7 cellular contexts compared by ENCODE assay signal in genomic region chr2:19363474-19363778, GRCh38. TPM values are rescaled to one million over a fixed set of nuclear protein-coding genes. Genes with fewer than 3 reads are reported as not detected.
DNase-seq lines count a peak whose midpoint lies in the region; ATAC-seq, FAIRE-seq and TF ChIP-seq lines count a peak whose summit lies in the region.

No MANE protein-coding gene starts in this region.

- H3K9me3 ChIP-seq in HEK293 (ENCODE audit: control insufficient read depth, insufficient read depth, low read depth, low read length) (no peaks in the 10 kb centered on the region), iPS-18a (ENCODE audit: control insufficient read depth, low read depth, low read length) (no peaks in the 10 kb centered on the region), spleen (no peaks in the 10 kb centered on the region)

- H3K9ac ChIP-seq in iPS-18a (ENCODE audit: low read length) = no peak overlapping the region

- H3K4me1 Mint-ChIP-seq in activated T-helper 1 cell treated with anti-CD3 and anti-CD28 coated beads, Interleukin-12 subunit alpha, Interleukin-12 subunit beta, Interleukin-2, Interleukin-4 antibody, amounts not matched to agents 30 ng/mL and 10 ng/mL and 1 ng/mL, durations not matched to agents 14 hours and 24 hours and 36 hours (ENCODE audit: low read depth) = peaks cover 23% of the 10 kb centered on the region

- no peak for FAIRE-seq in HTR-8/SVneo (lab: Jason Lieb, UNC)

- no peak for TF ChIP-seq POLR2A in spleen (IDR thresholded peaks at IDR 0.05)

- WGBS in spleen, 5 donors = 6 to 9% (median 7%) methylated on average over 20 of the region's 20 CpGs

- H3K27ac Mint-ChIP-seq in activated T-helper 1 cell treated with anti-CD3 and anti-CD28 coated beads, Interleukin-12 subunit alpha, Interleukin-12 subunit beta, Interleukin-2, Interleukin-4 antibody, amounts not matched to agents 30 ng/mL and 10 ng/mL and 1 ng/mL, durations not matched to agents 14 hours and 24 hours and 36 hours = peak overlapping the region; percentile 4

- POLR2A ChIA-PET in HEK293 (lab: Yijun Ruan, JAX) = no interaction called here

- no peaks in the 10 kb centered on the region for H3K36me3 Mint-ChIP-seq in activated T-helper 1 cell treated with anti-CD3 and anti-CD28 coated beads, Interleukin-12 subunit alpha, Interleukin-12 subunit beta, Interleukin-2, Interleukin-4 antibody, amounts not matched to agents 30 ng/mL and 10 ng/mL and 1 ng/mL, durations not matched to agents 14 hours and 24 hours and 36 hours (ENCODE audit: low read depth)

- no peak for DNase-seq in activated T-helper 1 cell treated with anti-CD3 and anti-CD28 coated beads, Interleukin-12 subunit alpha, Interleukin-12 subunit beta, Interleukin-2, Interleukin-4 antibody, amounts not matched to agents 30 ng/mL and 10 ng/mL and 1 ng/mL, durations not matched to agents 14 hours and 24 hours and 36 hours (ENCODE audit: low spot score)
- peak; percentile 69 for DNase-seq in spleen
- DNase-seq in HTR-8/SVneo (ENCODE audit: insufficient read length, low spot score) = no peak

- peaks cover 85% of the 10 kb centered on the region for H3K27me3 ChIP-seq in iPS-18a (ENCODE audit: control insufficient read depth, insufficient read depth, low read length)
- peaks cover 0 to 71% (median 44%) of the 10 kb centered on the region in 7 donors for H3K27me3 ChIP-seq in spleen (replicated peaks in 1 of 7)

- H3K27ac ChIP-seq in HEK293 (ENCODE audit: extremely low read depth, low read depth, low read length) (peak overlapping the region; percentile 11; the same call in 1 of the 2 replicates), iPS-18a (ENCODE audit: low read length) (no peak overlapping the region), spleen (no peak overlapping the region)

- CTCF ChIA-PET in HEK293 (lab: Yijun Ruan, JAX) = interaction anchor here (0.6 to 1.6 kb wide), 15 partner anchors 14 to 944 kb away, joined by 3 to 7 read pairs (median 4); no protein-coding TSS in a partner anchor

- peaks cover 95% of the 10 kb centered on the region for H3K27me3 Mint-ChIP-seq in activated T-helper 1 cell treated with anti-CD3 and anti-CD28 coated beads, Interleukin-12 subunit alpha, Interleukin-12 subunit beta, Interleukin-2, Interleukin-4 antibody, amounts not matched to agents 30 ng/mL and 10 ng/mL and 1 ng/mL, durations not matched to agents 14 hours and 24 hours and 36 hours (ENCODE audit: insufficient read depth)

- ATAC-seq in HG03108 (IDR thresholded peaks at IDR 0.05; ENCODE audit: unreplicated experiment) (no peak), GM19452 (IDR thresholded peaks at IDR 0.05; ENCODE audit: unreplicated experiment) (no peak)

- peak overlapping the region; percentile 90 for H3K4me3 Mint-ChIP-seq in activated T-helper 1 cell treated with anti-CD3 and anti-CD28 coated beads, Interleukin-12 subunit alpha, Interleukin-12 subunit beta, Interleukin-2, Interleukin-4 antibody, amounts not matched to agents 30 ng/mL and 10 ng/mL and 1 ng/mL, durations not matched to agents 14 hours and 24 hours and 36 hours

- H3K4me1 ChIP-seq in HEK293 (ENCODE audit: control insufficient read depth, insufficient read depth, low read length) (peaks cover 12% of the 10 kb centered on the region), iPS-18a (ENCODE audit: control insufficient read depth, low read depth, low read length) (peaks cover 15% of the 10 kb centered on the region), spleen (peaks cover 0 to 44% (median 31%) of the 10 kb centered on the region in 6 donors)

- H3K9me3 Mint-ChIP-seq in activated T-helper 1 cell treated with anti-CD3 and anti-CD28 coated beads, Interleukin-12 subunit alpha, Interleukin-12 subunit beta, Interleukin-2, Interleukin-4 antibody, amounts not matched to agents 30 ng/mL and 10 ng/mL and 1 ng/mL, durations not matched to agents 14 hours and 24 hours and 36 hours = no peaks in the 10 kb centered on the region

- TF ChIP-seq CTCF in HEK293 (tag by site-specific recombination; IDR thresholded peaks at IDR 0.05) (no peak), spleen (IDR thresholded peaks at IDR 0.05 in 8 of 11, conservative IDR thresholded peaks at IDR 0.05 in 3 of 11) (no peak)

- H3K4me3 ChIP-seq in HEK293 (ENCODE audit: low read depth, low read length) (peak overlapping the region; percentile 44), iPS-18a (ENCODE audit: low read length) (peak overlapping the region; percentile 46), spleen (peak overlapping the region in 7 of 8 donors; percentile 53 to 78 (median 58))

- intact Hi-C loops in activated T-helper 1 cell treated with anti-CD3 and anti-CD28 coated beads, Interleukin-12 subunit alpha, Interleukin-12 subunit beta, Interleukin-2, Interleukin-4 antibody, amounts not matched to agents 30 ng/mL and 10 ng/mL and 1 ng/mL, durations not matched to agents 14 hours and 24 hours and 36 hours (cut with micrococcal nuclease) = loop anchor here (1.0 to 5.0 kb wide), 5 partner anchors 499 to 1459 kb away; partner anchors contain the start of genes LAPTM4A and LDAH
- intact Hi-C loops in spleen (cut with DNase I; ENCODE audit: low total_unique reads) = loop anchor here (5.0 to 10.0 kb wide), 2 partner anchors 611 to 849 kb away; no protein-coding TSS in a partner anchor

- no peaks in the 10 kb centered on the region for H3K36me3 ChIP-seq in HEK293 (ENCODE audit: control insufficient read depth in 2 of 2, insufficient read depth in 1 of 2, low read length in 2 of 2)
- no peaks in the 10 kb centered on the region for H3K36me3 ChIP-seq in iPS-18a (ENCODE audit: control insufficient read depth, low read depth, low read length)
- no peaks in the 10 kb centered on the region for H3K36me3 ChIP-seq in spleen

TF ChIP-seq in HEK293, 187 proteins besides CTCF, POLR2A, EP300 and RAD21:
- TF ChIP-seq, protein P1, sequence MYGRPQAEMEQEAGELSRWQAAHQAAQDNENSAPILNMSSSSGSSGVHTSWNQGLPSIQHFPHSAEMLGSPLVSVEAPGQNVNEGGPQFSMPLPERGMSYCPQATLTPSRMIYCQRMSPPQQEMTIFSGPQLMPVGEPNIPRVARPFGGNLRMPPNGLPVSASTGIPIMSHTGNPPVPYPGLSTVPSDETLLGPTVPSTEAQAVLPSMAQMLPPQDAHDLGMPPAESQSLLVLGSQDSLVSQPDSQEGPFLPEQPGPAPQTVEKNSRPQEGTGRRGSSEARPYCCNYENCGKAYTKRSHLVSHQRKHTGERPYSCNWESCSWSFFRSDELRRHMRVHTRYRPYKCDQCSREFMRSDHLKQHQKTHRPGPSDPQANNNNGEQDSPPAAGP (tag by site-specific recombination; IDR thresholded peaks at IDR 0.05) = no peak
- TF ChIP-seq, protein P2, sequence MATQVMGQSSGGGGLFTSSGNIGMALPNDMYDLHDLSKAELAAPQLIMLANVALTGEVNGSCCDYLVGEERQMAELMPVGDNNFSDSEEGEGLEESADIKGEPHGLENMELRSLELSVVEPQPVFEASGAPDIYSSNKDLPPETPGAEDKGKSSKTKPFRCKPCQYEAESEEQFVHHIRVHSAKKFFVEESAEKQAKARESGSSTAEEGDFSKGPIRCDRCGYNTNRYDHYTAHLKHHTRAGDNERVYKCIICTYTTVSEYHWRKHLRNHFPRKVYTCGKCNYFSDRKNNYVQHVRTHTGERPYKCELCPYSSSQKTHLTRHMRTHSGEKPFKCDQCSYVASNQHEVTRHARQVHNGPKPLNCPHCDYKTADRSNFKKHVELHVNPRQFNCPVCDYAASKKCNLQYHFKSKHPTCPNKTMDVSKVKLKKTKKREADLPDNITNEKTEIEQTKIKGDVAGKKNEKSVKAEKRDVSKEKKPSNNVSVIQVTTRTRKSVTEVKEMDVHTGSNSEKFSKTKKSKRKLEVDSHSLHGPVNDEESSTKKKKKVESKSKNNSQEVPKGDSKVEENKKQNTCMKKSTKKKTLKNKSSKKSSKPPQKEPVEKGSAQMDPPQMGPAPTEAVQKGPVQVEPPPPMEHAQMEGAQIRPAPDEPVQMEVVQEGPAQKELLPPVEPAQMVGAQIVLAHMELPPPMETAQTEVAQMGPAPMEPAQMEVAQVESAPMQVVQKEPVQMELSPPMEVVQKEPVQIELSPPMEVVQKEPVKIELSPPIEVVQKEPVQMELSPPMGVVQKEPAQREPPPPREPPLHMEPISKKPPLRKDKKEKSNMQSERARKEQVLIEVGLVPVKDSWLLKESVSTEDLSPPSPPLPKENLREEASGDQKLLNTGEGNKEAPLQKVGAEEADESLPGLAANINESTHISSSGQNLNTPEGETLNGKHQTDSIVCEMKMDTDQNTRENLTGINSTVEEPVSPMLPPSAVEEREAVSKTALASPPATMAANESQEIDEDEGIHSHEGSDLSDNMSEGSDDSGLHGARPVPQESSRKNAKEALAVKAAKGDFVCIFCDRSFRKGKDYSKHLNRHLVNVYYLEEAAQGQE (tag by site-specific recombination; IDR thresholded peaks at IDR 0.05) = no peak
- TF ChIP-seq EGR2 (tag by site-specific recombination; IDR thresholded peaks at IDR 0.05; ENCODE audit: low read depth) = no peak
- no peak for TF ChIP-seq ZNF354C (tag by site-specific recombination; IDR thresholded peaks at IDR 0.05; ENCODE audit: borderline replicate concordance, low read depth)
- TF ChIP-seq ZBTB20 (tag by site-specific recombination; IDR thresholded peaks at IDR 0.05) = no peak
TF ChIP-seq in HEK293: peak in this region for 0.

RNA-seq across cellular contexts. Expression of gene OSR1, which starts 5.0 kb away (rescaled TPM):
- total RNA-seq in activated T-helper 1 cell treated with anti-CD3 and anti-CD28 coated beads, Interleukin-12 subunit alpha, Interleukin-12 subunit beta, Interleukin-2, Interleukin-4 antibody, amounts not matched to agents 30 ng/mL and 10 ng/mL and 1 ng/mL, durations not matched to agents 14 hours and 24 hours and 36 hours = not detected in 2 replicates
- total RNA-seq in spleen = under 1 TPM in 2 of 7 donors, not detected in 5; 0.23 to 0.32 TPM
- 1 to 10 TPM in 1 of 3 donors, under 1 TPM in 2; 0.04 to 1.4 (median 0.13) TPM for polyA plus RNA-seq in spleen
